ENCODE assay signal across 1 cellular context in genomic region chr1:30697977-30698376, GRCh38.
TF ChIP-seq lines count a peak whose summit lies in the region.

No MANE protein-coding gene starts in this region.

TF ChIP-seq in K562, 482 proteins besides CTCF, POLR2A, EP300 and RAD21:
- TF ChIP-seq SETDB1 (IDR thresholded peaks at IDR 0.05; ENCODE audit: low read length) (no peak), ZNF76 (CRISPR knock-in tag; IDR thresholded peaks at IDR 0.05; ENCODE audit: borderline replicate concordance) (no peak)
